Comparison of ENCODE assay signal across 8 cellular contexts in genomic region chr2:160408205-160408561, GRCh38.
A peak's percentile ranks its signal among the peaks of the same experiment; 100 is the strongest.
DNase-seq lines count a peak whose midpoint lies in the region; ATAC-seq and TF ChIP-seq lines count a peak whose summit lies in the region.

No MANE protein-coding gene starts in this region.

- H3K27ac ChIP-seq in SK-N-MC (no peak overlapping the region), esophagus squamous epithelium (peak overlapping the region; percentile 84 to 99 (median 96))

- WGBS in esophagus squamous epithelium, 2 donors = 38 to 49% methylated on average over 14 to 18 of the region's 18 CpGs

- TF ChIP-seq CTCF in Caco-2 (IDR thresholded peaks at IDR 0.05; ENCODE audit: insufficient read depth in 1 of 2, low read depth in 1 of 2, low read length in 1 of 2, severe bottlenecking in 1 of 2, unreplicated experiment in 1 of 2) = no peak
- no peak for TF ChIP-seq CTCF in esophagus squamous epithelium (IDR thresholded peaks at IDR 0.05)
- TF ChIP-seq CTCF in progenitor cell of endocrine pancreas (IDR thresholded peaks at IDR 0.05; ENCODE audit: unreplicated experiment) = no peak

- H3K4me3 ChIP-seq in Caco-2 (ENCODE audit: low read depth, low read length) = peak overlapping the region; percentile 90
- H3K4me3 ChIP-seq in SK-N-MC = peak overlapping the region; percentile 68
- peak overlapping the region; percentile 84 to 99 (median 92) for H3K4me3 ChIP-seq in esophagus squamous epithelium

- H3K27ac Mint-ChIP-seq in Caco-2 (ENCODE audit: unreplicated experiment) (peak overlapping the region; percentile 79), progenitor cell of endocrine pancreas (peak overlapping the region; percentile 96)

- no peak for TF ChIP-seq POLR2A in esophagus squamous epithelium (IDR thresholded peaks at IDR 0.05)

- CTCF ChIA-PET in Caco-2 (lab: Charles Lee) = interaction anchor here (1.1 kb wide), 1 partner anchor 562 kb away, joined by 3 read pairs; no protein-coding TSS in a partner anchor

- H3K4me1 Mint-ChIP-seq in Caco-2 (ENCODE audit: low read depth, unreplicated experiment) = peaks cover 36% of the 10 kb centered on the region
- peaks cover 32% of the 10 kb centered on the region for H3K4me1 Mint-ChIP-seq in progenitor cell of endocrine pancreas (ENCODE audit: low read depth)

- H3K4me3 Mint-ChIP-seq in Caco-2 (ENCODE audit: unreplicated experiment) = peak overlapping the region; percentile 75
- peak overlapping the region; percentile 83 for H3K4me3 Mint-ChIP-seq in progenitor cell of endocrine pancreas (ENCODE audit: low read depth)

- peaks cover 1% of the 10 kb centered on the region; the same call in 1 of the 2 replicates for H3K36me3 ChIP-seq in Caco-2 (ENCODE audit: control insufficient read depth, insufficient read depth, low read length)
- H3K36me3 ChIP-seq in SK-N-MC (ENCODE audit: insufficient read depth, low read length) = no peaks in the 10 kb centered on the region
- no peaks in the 10 kb centered on the region for H3K36me3 ChIP-seq in esophagus squamous epithelium

- no peaks in the 10 kb centered on the region for H3K9me3 ChIP-seq in Caco-2
- H3K9me3 ChIP-seq in SK-N-MC (ENCODE audit: low read depth, low read length) = no peaks in the 10 kb centered on the region
- no peaks in the 10 kb centered on the region for H3K9me3 ChIP-seq in esophagus squamous epithelium

- no peaks in the 10 kb centered on the region for H3K27me3 Mint-ChIP-seq in Caco-2 (ENCODE audit: insufficient read depth, unreplicated experiment)
- peaks cover 10% of the 10 kb centered on the region for H3K27me3 Mint-ChIP-seq in progenitor cell of endocrine pancreas

- DNase-seq in Caco-2 (no peak), SK-N-MC (ENCODE audit: low read depth, low spot score) (no peak), esophagus squamous epithelium (lab: John Stamatoyannopoulos, UW) (no peak), progenitor cell of endocrine pancreas (ENCODE audit: low spot score, unreplicated experiment) (no peak), DMS79 treated with DMSO at 0.1 percent for 48 hours (lab: John Stamatoyannopoulos, UW) (no peak), HuH-7.5 (ENCODE audit: low spot score) (no peak)

- H3K9me3 Mint-ChIP-seq in Caco-2 (ENCODE audit: unreplicated experiment) (no peaks in the 10 kb centered on the region), progenitor cell of endocrine pancreas (ENCODE audit: low read depth) (no peaks in the 10 kb centered on the region)

- H3K4me1 ChIP-seq in Caco-2 (peaks cover 24% of the 10 kb centered on the region), esophagus squamous epithelium (peaks cover 35 to 77% (median 62%) of the 10 kb centered on the region in 3 donors)

- no peak for ATAC-seq in HG02938 (IDR thresholded peaks at IDR 0.05; ENCODE audit: unreplicated experiment)
- ATAC-seq in HG03378 (IDR thresholded peaks at IDR 0.05; ENCODE audit: unreplicated experiment) = no peak

- intact Hi-C loops in Caco-2 (cut with micrococcal nuclease; ENCODE audit: unreplicated experiment) = loop anchor here (2.0 to 5.0 kb wide), 2 partner anchors 83 to 564 kb away; no protein-coding TSS in a partner anchor
- intact Hi-C loops in esophagus squamous epithelium (cut with DNase I) = loop anchor here (10.0 kb wide), 1 partner anchor 83 kb away; no protein-coding TSS in a partner anchor

- H3K36me3 Mint-ChIP-seq in Caco-2 (ENCODE audit: insufficient read depth, unreplicated experiment) (peaks cover 16% of the 10 kb centered on the region), progenitor cell of endocrine pancreas (ENCODE audit: insufficient read depth) (no peaks in the 10 kb centered on the region)

- H3K27me3 ChIP-seq in Caco-2 (replicated peaks; ENCODE audit: control insufficient read depth, insufficient read depth, low read length) (no peaks in the 10 kb centered on the region), esophagus squamous epithelium (no peaks in the 10 kb centered on the region)

- BruUV-seq in Caco-2 (replicated peaks; lab: Mats Ljungman, UMichigan) = TSS peak; percentile 87

- POLR2A ChIA-PET in Caco-2 (lab: Charles Lee) = no interaction called here

- peak overlapping the region; percentile 25 for H3K9ac ChIP-seq in SK-N-MC (ENCODE audit: insufficient read length)
